Comparison of ENCODE assay signal across 23 cellular contexts in genomic region chr13:64992314-64992713, GRCh38.
"Had no signal": no experiment of that assay in that cellular context is flagged by ENCODE, and none has a peak within 500 bp of the region (broad histone marks: within the 10 kb centered on the region; RNA-seq: fewer than 3 reads in every experiment).

No MANE protein-coding gene starts in this region.

- DNase-seq: cortex of kidney; effector memory CD8-positive, alpha-beta T cell; hypothalamus; immature natural killer cell; left ventricle myocardium superior; natural killer cell; occipital lobe; ovary; posterior cingulate gyrus; psoas muscle; small intestine; stimulated activated CD4-positive, alpha-beta T cell treated with anti-CD3 and anti-CD28 coated beads, Interleukin-12 subunit alpha, Interleukin-12 subunit beta, amount 100 ng/mL, for 4 hours; stimulated activated CD4-positive, alpha-beta T cell treated with anti-CD3 and anti-CD28 coated beads, Interleukin-1b, Interleukin-23, amount 100 ng/mL, for 48 hours; stimulated activated CD4-positive, alpha-beta T cell treated with anti-CD3 and anti-CD28 coated beads, Interleukin-4, amount 100 ng/mL, for 1 hour; stimulated activated CD8-positive, alpha-beta memory T cell treated with anti-CD3 and anti-CD28 coated beads, Interleukin-4, amount 100 ng/mL, for 48 hours; stimulated activated naive CD4-positive, alpha-beta T cell treated with Interleukin-2 at 50 U/mL for 16 hours; stomach; thyroid gland; trophoblast cell had no signal

- H3K36me3 Mint-ChIP-seq: memory B cell had no signal

- H3K4me3 ChIP-seq: lung, ovary, psoas muscle, stomach, thyroid gland, vagina had no signal

- H3K4me1 Mint-ChIP-seq: immature natural killer cell, memory B cell, natural killer cell had no signal

- H3K9me3 ChIP-seq: ovary, psoas muscle, stomach, thyroid gland, vagina had no signal

- H3K36me3 ChIP-seq: ovary, stomach, thyroid gland, vagina had no signal

- H3K27ac ChIP-seq: ovary, psoas muscle, stomach, thyroid gland, vagina had no signal

- H3K4me1 ChIP-seq: psoas muscle, stomach, thyroid gland, vagina had no signal

- H3K27me3 ChIP-seq: ovary, stomach, thyroid gland, vagina had no signal

- ATAC-seq: effector memory CD8-positive, alpha-beta T cell; left ventricle myocardium superior; natural killer cell; psoas muscle; right cardiac atrium had no signal

- H3K27ac Mint-ChIP-seq: effector memory CD8-positive, alpha-beta T cell; immature natural killer cell; memory B cell; natural killer cell had no signal

- H3K4me3 Mint-ChIP-seq: effector memory CD8-positive, alpha-beta T cell; immature natural killer cell; memory B cell; natural killer cell had no signal

- H3K27me3 Mint-ChIP-seq: effector memory CD8-positive, alpha-beta T cell; memory B cell had no signal
